In the genomic region with DNA sequence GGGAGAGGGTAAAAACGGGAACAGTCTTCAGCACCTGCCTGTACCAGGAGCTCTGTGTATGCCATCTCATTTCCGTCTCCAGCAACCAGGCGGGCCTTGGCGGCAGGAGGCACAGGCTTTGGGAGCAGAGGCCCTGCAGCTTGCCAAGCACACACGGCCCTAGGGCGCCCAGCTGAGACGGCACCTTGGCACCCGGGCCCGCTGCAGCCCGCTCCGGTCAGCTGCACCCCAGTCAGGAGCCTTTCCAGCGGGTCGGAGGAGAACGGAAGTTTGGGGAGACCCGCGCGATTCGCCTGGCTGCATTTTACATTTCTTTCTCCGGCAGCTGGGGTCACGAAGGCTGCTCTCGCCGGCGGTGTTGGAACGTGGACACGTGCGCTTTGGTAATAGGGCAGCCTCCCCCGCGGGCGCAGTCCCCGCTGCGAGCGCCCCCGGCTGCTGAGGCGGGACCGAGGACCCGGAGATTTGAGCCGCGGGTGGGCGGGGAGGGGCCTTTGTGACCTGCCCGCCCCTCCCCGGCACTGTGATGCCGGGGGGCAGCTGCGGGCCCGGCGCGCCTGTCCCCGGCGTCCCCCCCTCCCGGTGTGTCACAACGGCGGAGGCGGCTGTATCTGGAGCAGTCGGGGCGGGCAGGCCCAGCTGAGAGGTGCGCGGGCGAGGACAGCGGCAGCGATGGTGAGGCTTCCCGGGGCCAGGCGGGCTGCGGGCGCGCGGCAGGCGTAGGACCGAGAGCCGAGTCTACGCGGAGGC, we compare ENCODE assay signal across 7 cellular contexts. TPM values are rescaled to one million over a fixed set of nuclear protein-coding genes. Genes with fewer than 3 reads are reported as not detected.
A peak's percentile ranks its signal among the peaks of the same experiment; 100 is the strongest.
DNase-seq lines count a peak whose midpoint lies in the region; ATAC-seq lines count a peak whose summit lies in the region.

A gene (plus strand): TSS at position 616 of the 750 bp plus-strand sequence. CDS start 57 bp downstream, at position 673.

- no peak within 1 kb of the TSS for H3K27ac ChIP-seq in mesenchymal stem cell (ENCODE audit: low read length, poor library complexity, severe bottlenecking)

- no peak within 1 kb of the TSS for H2BK12ac ChIP-seq in mesenchymal stem cell (ENCODE audit: low read length in 2 of 2)

- peak within 1 kb of the TSS; percentile 31 for H3K27ac Mint-ChIP-seq in activated CD4-positive, alpha-beta T cell treated with anti-CD3 and anti-CD28 coated beads, Interleukin-2, amount 10 ng/mL, durations not matched to agents 24 days and 14 days
- H3K27ac Mint-ChIP-seq in stimulated activated naive CD8-positive, alpha-beta T cell treated with anti-CD3 and anti-CD28 coated beads, Interleukin-15, amount 100 ng/mL, for 72 hours, result peak within 1 kb of the TSS in 1 of 2 donors; percentile 79

- DNase-seq in LHCN-M2 (ENCODE audit: low read depth) (peak; percentile 10), mesenchymal stem cell (peak; percentile 21)
- peak; percentile 72 for DNase-seq in activated CD4-positive, alpha-beta T cell treated with anti-CD3 and anti-CD28 coated beads, Interleukin-2, amount 10 ng/mL, durations not matched to agents 24 days and 14 days
- DNase-seq in stimulated activated naive CD8-positive, alpha-beta T cell treated with anti-CD3 and anti-CD28 coated beads, Interleukin-15, amount 100 ng/mL, for 72 hours, result peak; percentile 27 to 29

- no peak within 1 kb of the TSS for H4K91ac ChIP-seq in mesenchymal stem cell (ENCODE audit: low read length)

- H3K4me3 ChIP-seq in endocrine pancreas (ENCODE audit: control insufficient read depth, insufficient read depth, low read length) (no peak within 1 kb of the TSS), mesenchymal stem cell (ENCODE audit: insufficient read depth in 1 of 2, low read depth in 1 of 2, low read length in 2 of 2) (peak within 1 kb of the TSS; percentile 41 to 68)

- H3K18ac ChIP-seq in mesenchymal stem cell (ENCODE audit: low read depth in 1 of 2, low read length in 2 of 2), result peak within 1 kb of the TSS in 1 of 2 experiments; percentile 23

- peak within 1 kb of the TSS; percentile 78 for H3K4me3 Mint-ChIP-seq in activated CD4-positive, alpha-beta T cell treated with anti-CD3 and anti-CD28 coated beads, Interleukin-2, amount 10 ng/mL, durations not matched to agents 24 days and 14 days
- peak within 1 kb of the TSS; percentile 73 to 82 for H3K4me3 Mint-ChIP-seq in stimulated activated naive CD8-positive, alpha-beta T cell treated with anti-CD3 and anti-CD28 coated beads, Interleukin-15, amount 100 ng/mL, for 72 hours

- peak within 1 kb of the TSS; percentile 91 for H3K9ac ChIP-seq in endocrine pancreas (ENCODE audit: control insufficient read depth, insufficient read depth, low read length)
- H3K9ac ChIP-seq in mesenchymal stem cell (ENCODE audit: low read length), result peak within 1 kb of the TSS; percentile 57

- H3K36me3 Mint-ChIP-seq in activated CD4-positive, alpha-beta T cell treated with anti-CD3 and anti-CD28 coated beads, Interleukin-2, amount 10 ng/mL, durations not matched to agents 24 days and 14 days (ENCODE audit: low read depth), result peaks cover 15% of the 10 kb centered on the region

- H3K4me2 ChIP-seq in mesenchymal stem cell (ENCODE audit: low read length, poor library complexity, severe bottlenecking), result peak within 1 kb of the TSS; percentile 87

- ATAC-seq in GM18502 (IDR thresholded peaks at IDR 0.05; ENCODE audit: poor library complexity, unreplicated experiment) (peak; percentile 46), GM18873 (IDR thresholded peaks at IDR 0.05; ENCODE audit: low FRiP score, unreplicated experiment) (no peak)
- peak; percentile 73 for ATAC-seq in stimulated activated naive CD8-positive, alpha-beta T cell treated with anti-CD3 and anti-CD28 coated beads, Interleukin-15, amount 100 ng/mL, for 72 hours

- H3K79me1 ChIP-seq in mesenchymal stem cell (replicated peaks; ENCODE audit: low read length, poor library complexity, severe bottlenecking), result no peaks in the 10 kb centered on the region

- H3K23ac ChIP-seq in mesenchymal stem cell (ENCODE audit: low read length in 2 of 2), result peak within 1 kb of the TSS in 1 of 2 experiments; percentile 73

- H3K4ac ChIP-seq in mesenchymal stem cell (ENCODE audit: low read depth in 1 of 2, low read length in 2 of 2), result no peak within 1 kb of the TSS

- no peak within 1 kb of the TSS for H2BK15ac ChIP-seq in mesenchymal stem cell (ENCODE audit: low read depth, poor library complexity, severe bottlenecking)

- no peak within 1 kb of the TSS for H3K14ac ChIP-seq in mesenchymal stem cell (ENCODE audit: low read length in 2 of 2)

- peaks cover 7% of the 10 kb centered on the region for H3K9me3 Mint-ChIP-seq in activated CD4-positive, alpha-beta T cell treated with anti-CD3 and anti-CD28 coated beads, Interleukin-2, amount 10 ng/mL, durations not matched to agents 24 days and 14 days
- peaks cover 11 to 20% of the 10 kb centered on the region in 2 donors for H3K9me3 Mint-ChIP-seq in stimulated activated naive CD8-positive, alpha-beta T cell treated with anti-CD3 and anti-CD28 coated beads, Interleukin-15, amount 100 ng/mL, for 72 hours

- no peak within 1 kb of the TSS for H2AFZ ChIP-seq in mesenchymal stem cell (ENCODE audit: low read depth, low read length)

- no peak within 1 kb of the TSS for H4K8ac ChIP-seq in mesenchymal stem cell (ENCODE audit: low read length)

- intact Hi-C loops in activated CD4-positive, alpha-beta T cell treated with anti-CD3 and anti-CD28 coated beads, Interleukin-2, amount 10 ng/mL, durations not matched to agents 24 days and 14 days (cut with micrococcal nuclease), result no loop called here

- no peaks in the 10 kb centered on the region for H3K9me3 ChIP-seq in endocrine pancreas (ENCODE audit: control insufficient read depth, low read length)
- H3K9me3 ChIP-seq in mesenchymal stem cell (ENCODE audit: control insufficient read depth, low read length), result no peaks in the 10 kb centered on the region

- H3K36me3 ChIP-seq in endocrine pancreas (ENCODE audit: control insufficient read depth, insufficient read depth, low read length) (no peaks in the 10 kb centered on the region), mesenchymal stem cell (ENCODE audit: control insufficient read depth in 1 of 2, insufficient read depth in 2 of 2, low read depth in 1 of 2, low read length in 2 of 2) (no peaks in the 10 kb centered on the region)

- no peak within 1 kb of the TSS for H2AK5ac ChIP-seq in mesenchymal stem cell (ENCODE audit: low read length, severe bottlenecking)

- no peak within 1 kb of the TSS for H2BK5ac ChIP-seq in mesenchymal stem cell (ENCODE audit: low read depth, low read length, poor library complexity, severe bottlenecking)

- H2BK120ac ChIP-seq in mesenchymal stem cell (ENCODE audit: low read depth, low read length), result no peak within 1 kb of the TSS

- H3K4me1 Mint-ChIP-seq in activated CD4-positive, alpha-beta T cell treated with anti-CD3 and anti-CD28 coated beads, Interleukin-2, amount 10 ng/mL, durations not matched to agents 24 days and 14 days, result peaks cover 27% of the 10 kb centered on the region
- H3K4me1 Mint-ChIP-seq in stimulated activated naive CD8-positive, alpha-beta T cell treated with anti-CD3 and anti-CD28 coated beads, Interleukin-15, amount 100 ng/mL, for 72 hours, result peaks cover 54% of the 10 kb centered on the region

- WGBS in mesenchymal stem cell, result 5% methylated on average over 67 of the region's 70 CpGs

- peaks cover 36% of the 10 kb centered on the region for H3K27me3 Mint-ChIP-seq in activated CD4-positive, alpha-beta T cell treated with anti-CD3 and anti-CD28 coated beads, Interleukin-2, amount 10 ng/mL, durations not matched to agents 24 days and 14 days
- peaks cover 81% of the 10 kb centered on the region for H3K27me3 Mint-ChIP-seq in stimulated activated naive CD8-positive, alpha-beta T cell treated with anti-CD3 and anti-CD28 coated beads, Interleukin-15, amount 100 ng/mL, for 72 hours

- H3K27me3 ChIP-seq in endocrine pancreas (ENCODE audit: control insufficient read depth, insufficient read depth, low read length), result no peaks in the 10 kb centered on the region
- H3K27me3 ChIP-seq in mesenchymal stem cell (ENCODE audit: control insufficient read depth in 1 of 2, insufficient read depth in 1 of 2, low read length in 2 of 2), result peaks cover 29 to 40% of the 10 kb centered on the region in 2 experiments

- H3K4me1 ChIP-seq in endocrine pancreas (ENCODE audit: control insufficient read depth, insufficient read depth, low read length), result no peaks in the 10 kb centered on the region
- H3K4me1 ChIP-seq in mesenchymal stem cell (ENCODE audit: control insufficient read depth, insufficient read depth, low read depth, low read length), result peaks cover 18% of the 10 kb centered on the region

RNA-seq across cellular contexts. Expression of the gene that starts here (rescaled TPM):
- total RNA-seq in LHCN-M2 (2014; rRNA removed), result 0.26 and 0.46 TPM in 2 replicates
- polyA plus RNA-seq in LHCN-M2 (2012), result 0.47 TPM
- total RNA-seq in activated CD4-positive, alpha-beta T cell treated with anti-CD3 and anti-CD28 coated beads, Interleukin-2, amount 10 ng/mL, durations not matched to agents 24 days and 14 days, result 1.2 and 1.7 TPM in 2 replicates
- 0.65 TPM for polyA plus RNA-seq in mesenchymal stem cell (2013, experiment 1 of 2)
- polyA plus RNA-seq in mesenchymal stem cell (2013, experiment 2 of 2), result 0.51 TPM

Comparison
In these comparisons a context has a peak if more than half of its experiments do, and no peak if none do; other contexts are left out.
1. Peak in DNase-seq in LHCN-M2; RNA of the gene not detected or under 1 TPM.
2. DNase-seq: peak in every context shown above with its lines; median percentile 72 in activated CD4-positive, alpha-beta T cell treated with anti-CD3 and anti-CD28 coated beads, Interleukin-2, amount 10 ng/mL, durations not matched to agents 24 days and 14 days; 28 in stimulated activated naive CD8-positive, alpha-beta T cell treated with anti-CD3 and anti-CD28 coated beads, Interleukin-15, amount 100 ng/mL, for 72 hours; 21 in mesenchymal stem cell; 10 in LHCN-M2.